Comparison of ENCODE assay signal across 2 cellular contexts in genomic region chr20:41627001-41627400, GRCh38.
TF ChIP-seq lines count a peak whose summit lies in the region.

No MANE protein-coding gene starts in this region.

TF ChIP-seq in K562, 482 proteins besides CTCF, POLR2A, EP300 and RAD21:
- TF ChIP-seq RCOR1 (IDR thresholded peaks at IDR 0.05; ENCODE audit: borderline replicate concordance in 1 of 2, low read depth in 2 of 2, low read length in 2 of 2) (0 out of 4 replicates have a peak, but pooled peaks of 1 of the 2 experiments have one; percentile 16), HDAC8 (tag; IDR thresholded peaks at IDR 0.05) (no peak), KDM1A (IDR thresholded peaks at IDR 0.05) (0 out of 4 replicates have a peak, but pooled peaks of 1 of the 2 experiments have one; percentile 10)

TF ChIP-seq in HepG2, 621 proteins besides CTCF, POLR2A, EP300 and RAD21:
- TF ChIP-seq PATZ1 (CRISPR knock-in tag; IDR thresholded peaks at IDR 0.05), result no peak
- TF ChIP-seq HNF4A (CRISPR knock-in tag; IDR thresholded peaks at IDR 0.05), result no peak
- TF ChIP-seq STAG1 (CRISPR knock-in tag; IDR thresholded peaks at IDR 0.05), result peak; percentile 69
- no peak for TF ChIP-seq ZNF737 (CRISPR knock-in tag; IDR thresholded peaks at IDR 0.05; ENCODE audit: borderline replicate concordance)
- no peak for TF ChIP-seq ZNF557 (CRISPR knock-in tag; IDR thresholded peaks at IDR 0.05)
- TF ChIP-seq ZNF780A (CRISPR knock-in tag; IDR thresholded peaks at IDR 0.05), result 0 out of 2 replicates have a peak, but pooled peaks have one; percentile 40
- TF ChIP-seq HNRNPL (IDR thresholded peaks at IDR 0.05; ENCODE audit: low read depth, low read length), result no peak
- TF ChIP-seq ZNF264 (CRISPR knock-in tag; IDR thresholded peaks at IDR 0.05), result no peak
- TF ChIP-seq TCF12 (IDR thresholded peaks at IDR 0.05), result no peak
- TF ChIP-seq TCF12 (CRISPR knock-in tag; IDR thresholded peaks at IDR 0.05), result no peak
